19 cellular contexts compared by ENCODE assay signal in the genomic region with DNA sequence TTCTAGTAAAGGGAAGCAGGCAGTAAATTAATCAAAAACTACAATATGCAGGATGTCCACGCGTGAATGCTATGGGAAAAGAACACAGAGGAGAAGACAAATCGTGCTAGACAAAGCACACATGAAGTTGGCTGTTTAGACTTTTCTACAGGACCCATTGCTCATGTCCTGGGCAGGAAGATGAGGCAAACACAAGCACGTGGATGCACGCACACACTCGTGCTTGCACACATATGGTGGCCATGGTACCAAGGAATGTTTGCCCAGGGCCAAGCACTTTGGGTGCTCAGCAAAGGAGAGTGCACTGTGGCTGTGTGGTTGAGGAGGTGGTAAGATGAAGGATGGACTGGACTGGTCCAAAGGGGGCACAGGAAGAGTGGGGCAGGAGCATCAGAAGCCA.
"Had no signal": no experiment of that assay in that cellular context is flagged by ENCODE, and none has a peak within 500 bp of the region (broad histone marks: within the 10 kb centered on the region; RNA-seq: fewer than 3 reads in every experiment).

No MANE protein-coding gene starts in this region.

- H3K4me3 ChIP-seq: colonic mucosa, dorsolateral prefrontal cortex, esophagus squamous epithelium, heart left ventricle, transverse colon, vagina had no signal

- H3K27ac ChIP-seq: colonic mucosa, esophagus squamous epithelium, heart left ventricle, transverse colon, vagina had no signal

- FAIRE-seq: astrocyte, islet of Langerhans, small intestine had no signal

- DNase-seq: activated CD4-positive, alpha-beta T cell treated with anti-CD3 and anti-CD28 coated beads, Interleukin-2, amount 10 ng/mL, durations not matched to agents 24 days and 14 days; activated CD8-positive, alpha-beta T cell treated with anti-CD3 and anti-CD28 coated beads, Interleukin-2, amount 10 ng/mL, durations not matched to agents 7 days and 5 days; activated gamma-delta T cell; activated naive CD8-positive, alpha-beta T cell treated with anti-CD3 and anti-CD28 coated beads for 36 hours; colonic mucosa; dorsolateral prefrontal cortex; esophagus squamous epithelium; nephron progenitor cell; occipital lobe; small intestine; stimulated activated CD4-positive, alpha-beta T cell treated with anti-CD3 and anti-CD28 coated beads, Interleukin-2, amount 100 ng/mL, for 24 hours; T-helper 2 cell; transverse colon had no signal

- H3K9me3 ChIP-seq: colonic mucosa, esophagus squamous epithelium, heart left ventricle, transverse colon, vagina had no signal

- H3K4me1 ChIP-seq: colonic mucosa, transverse colon had no signal

- ATAC-seq: activated CD8-positive, alpha-beta T cell treated with anti-CD3 and anti-CD28 coated beads, Interleukin-2, amount 10 ng/mL, durations not matched to agents 7 days and 5 days; heart left ventricle; sciatic nerve; stimulated activated memory B cell treated with anti-CD40 and anti-IgM and Interleukin-4, amounts not matched to agents 10 μg/mL and 1 μg/mL and 100 μg/mL, for 72 hours had no signal

- H3K27me3 ChIP-seq: colonic mucosa, dorsolateral prefrontal cortex, esophagus squamous epithelium, heart left ventricle, transverse colon, vagina had no signal
